ENCODE assay signal across 18 cellular contexts in the genomic region with DNA sequence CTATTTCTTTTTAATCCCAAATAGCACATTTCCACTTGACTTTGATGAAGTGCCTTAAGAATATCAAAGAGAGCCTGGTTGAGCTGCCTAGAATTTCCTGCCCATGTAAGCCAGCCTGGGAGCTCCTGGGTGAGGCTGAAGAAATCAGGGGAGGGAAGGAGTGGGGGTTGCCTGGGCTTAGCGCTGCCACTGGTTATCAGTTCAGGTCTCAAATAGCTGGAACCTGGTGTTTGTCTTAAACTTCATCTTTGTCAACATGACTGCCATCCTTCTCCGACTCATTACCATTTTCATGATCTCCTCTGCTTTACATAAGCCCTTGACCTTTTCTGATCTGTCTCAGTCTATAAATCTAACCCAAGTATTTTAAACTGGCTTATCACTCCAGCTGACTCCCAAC.
"Had no signal": no experiment of that assay in that cellular context is flagged by ENCODE, and none has a peak within 500 bp of the region (broad histone marks: within the 10 kb centered on the region; RNA-seq: fewer than 3 reads in every experiment).

No MANE protein-coding gene starts in this region.

- DNase-seq: activated CD4-positive, alpha-beta T cell treated with anti-CD3 and anti-CD28 coated beads for 4 hours; activated CD8-positive, alpha-beta memory T cell treated with anti-CD3 and anti-CD28 coated beads, Interleukin-2, amount 50 U/mL, for 48 hours; activated CD8-positive, alpha-beta T cell treated with anti-CD3 and anti-CD28 coated beads, Interleukin-2, amount 10 ng/mL, durations not matched to agents 7 days and 5 days; activated naive CD4-positive, alpha-beta T cell treated with anti-CD3 and anti-CD28 coated beads, Interleukin-2, amount 50 U/mL, for 16 hours; activated naive CD8-positive, alpha-beta T cell treated with anti-CD3 and anti-CD28 coated beads, Interleukin-2, amount 10 ng/mL, durations not matched to agents 7 days and 5 days; activated T-cell treated with anti-CD3 and anti-CD28 coated beads, Interleukin-2, amount 50 U/mL, for 1 hour; NCI-H1092; NCI-H1417; NCI-H1930; NCI-H345; NCI-H526; SHP77 treated with DMSO at 0.1 percent for 48 hours; T-helper 1 cell had no signal

- H3K27ac Mint-ChIP-seq: activated CD8-positive, alpha-beta T cell treated with anti-CD3 and anti-CD28 coated beads, Interleukin-2, amount 10 ng/mL, durations not matched to agents 7 days and 5 days; activated naive CD8-positive, alpha-beta T cell treated with anti-CD3 and anti-CD28 coated beads, Interleukin-2, amount 10 ng/mL, durations not matched to agents 7 days and 5 days had no signal

- H3K27ac ChIP-seq: adrenal gland, colonic mucosa, KMS-11 had no signal

- ATAC-seq: activated CD4-positive, CD25-positive, alpha-beta regulatory T cell treated with anti-CD3 and anti-CD28 coated beads, Interleukin-2, amount 50 U/mL, for 24 hours; activated CD8-positive, alpha-beta T cell treated with anti-CD3 and anti-CD28 coated beads, Interleukin-2, amount 10 ng/mL, durations not matched to agents 7 days and 5 days; PC-3 had no signal

- H3K36me3 Mint-ChIP-seq: activated naive CD8-positive, alpha-beta T cell treated with anti-CD3 and anti-CD28 coated beads, Interleukin-2, amount 10 ng/mL, durations not matched to agents 7 days and 5 days had no signal

- H3K4me3 Mint-ChIP-seq: activated CD8-positive, alpha-beta T cell treated with anti-CD3 and anti-CD28 coated beads, Interleukin-2, amount 10 ng/mL, durations not matched to agents 7 days and 5 days; activated naive CD8-positive, alpha-beta T cell treated with anti-CD3 and anti-CD28 coated beads, Interleukin-2, amount 10 ng/mL, durations not matched to agents 7 days and 5 days had no signal
